In genomic region chr2:2932692-2933305, GRCh38 we compare ENCODE assay signal across 20 cellular contexts.
DNase-seq lines count a peak whose midpoint lies in the region; ATAC-seq, FAIRE-seq and TF ChIP-seq lines count a peak whose summit lies in the region.
"Had no signal": no experiment of that assay in that cellular context is flagged by ENCODE, and none has a peak within 500 bp of the region (broad histone marks: within the 10 kb centered on the region; RNA-seq: fewer than 3 reads in every experiment).

No MANE protein-coding gene starts in this region.

- no peaks in the 10 kb centered on the region for H3K4me1 Mint-ChIP-seq in activated CD8-positive, alpha-beta memory T cell treated with anti-CD3 and anti-CD28 coated beads, Interleukin-2, amount 10 ng/mL, durations not matched to agents 7 days and 5 days
- H3K4me1 Mint-ChIP-seq in endodermal cell: no peaks in the 10 kb centered on the region
- H3K4me1 Mint-ChIP-seq: B cell, H9 had no signal

- H3K4me3 ChIP-seq in endodermal cell (ENCODE audit: low read length) (no peak overlapping the region), neuronal stem cell (ENCODE audit: low read length in 2 of 2) (peak overlapping the region in 1 of 2 donors; percentile 17)
- H3K4me3 ChIP-seq: K562 had no signal

- H2BK5ac ChIP-seq in neuronal stem cell (ENCODE audit: low read length): no peak overlapping the region

- WGBS in endodermal cell (ENCODE audit: insufficient coverage in 1 of 2, insufficient read length in 1 of 2), 2 experiments: 85 to 99% methylated on average over 7 to 15 of the region's 16 CpGs
- no CpG with 5 or more reads among the region's 16 CpGs for WGBS in neuronal stem cell (ENCODE audit: extremely low coverage in 2 of 2, insufficient read length in 2 of 2, insufficient replicate concordance in 1 of 2), 2 donors

- H4K8ac ChIP-seq in neuronal stem cell (ENCODE audit: low read depth, low read length): no peak overlapping the region

- H3K18ac ChIP-seq in neuronal stem cell (ENCODE audit: low read length): peak overlapping the region; percentile 84

- TF ChIP-seq CTCF in endodermal cell (conservative IDR thresholded peaks at IDR 0.05): no peak

- peaks cover 3% of the 10 kb centered on the region for H3K79me1 ChIP-seq in neuronal stem cell (ENCODE audit: low read depth, low read length)

- H2BK15ac ChIP-seq in neuronal stem cell (ENCODE audit: low read length): no peak overlapping the region

- H2BK12ac ChIP-seq in neuronal stem cell (ENCODE audit: low read length): peak overlapping the region; percentile 59

- no peak overlapping the region for H3K4ac ChIP-seq in neuronal stem cell (ENCODE audit: low read length)

- H3K9me3 ChIP-seq in endodermal cell (ENCODE audit: control insufficient read depth, low read length) (no peaks in the 10 kb centered on the region), neuronal stem cell (replicated peaks in 1 of 2; ENCODE audit: control insufficient read depth in 2 of 2, insufficient read depth in 1 of 2, low read depth in 1 of 2, low read length in 2 of 2) (peaks cover 0 to 9% of the 10 kb centered on the region in 2 donors)

- peaks cover 10% of the 10 kb centered on the region for H3K9me3 Mint-ChIP-seq in activated CD8-positive, alpha-beta memory T cell treated with anti-CD3 and anti-CD28 coated beads, Interleukin-2, amount 10 ng/mL, durations not matched to agents 7 days and 5 days (ENCODE audit: low read depth)
- peaks cover 14% of the 10 kb centered on the region for H3K9me3 Mint-ChIP-seq in endodermal cell

- H3K4me2 ChIP-seq in neuronal stem cell (ENCODE audit: insufficient read depth, low read length, poor library complexity, severe bottlenecking): no peak overlapping the region

- no peak overlapping the region for H3K27ac Mint-ChIP-seq in activated CD8-positive, alpha-beta memory T cell treated with anti-CD3 and anti-CD28 coated beads, Interleukin-2, amount 10 ng/mL, durations not matched to agents 7 days and 5 days
- no peak overlapping the region for H3K27ac Mint-ChIP-seq in endodermal cell
- H3K27ac Mint-ChIP-seq: B cell; CD4-positive, alpha-beta T cell; H9 had no signal

- H3K27me3 ChIP-seq in endodermal cell (ENCODE audit: control insufficient read depth, insufficient read depth, low read length, poor library complexity, severe bottlenecking): no peaks in the 10 kb centered on the region
- peaks cover 0 to 4% (median 2%) of the 10 kb centered on the region in 3 experiments for H3K27me3 ChIP-seq in neuronal stem cell (ENCODE audit: control insufficient read depth in 3 of 3, insufficient read depth in 3 of 3, low read depth in 1 of 3, low read length in 3 of 3)

- H4K91ac ChIP-seq in neuronal stem cell (ENCODE audit: low read depth, low read length, poor library complexity): peak overlapping the region; percentile 83

- H3K4me3 Mint-ChIP-seq in activated CD8-positive, alpha-beta memory T cell treated with anti-CD3 and anti-CD28 coated beads, Interleukin-2, amount 10 ng/mL, durations not matched to agents 7 days and 5 days: no peak overlapping the region
- no peak overlapping the region for H3K4me3 Mint-ChIP-seq in endodermal cell
- H3K4me3 Mint-ChIP-seq: B cell; CD4-positive, alpha-beta T cell; H9 had no signal

- peak; percentile 14 for DNase-seq in activated CD8-positive, alpha-beta memory T cell treated with anti-CD3 and anti-CD28 coated beads, Interleukin-2, amount 10 ng/mL, durations not matched to agents 7 days and 5 days
- no peak for DNase-seq in activated CD8-positive, alpha-beta memory T cell treated with anti-CD3 and anti-CD28 coated beads, Interleukin-2, amount 50 U/mL, for 4 hours
- no peak for DNase-seq in HTR-8/SVneo (ENCODE audit: insufficient read length, low spot score)
- DNase-seq in endodermal cell: peak; percentile 13
- no peak for DNase-seq in neuronal stem cell (ENCODE audit: low spot score)
- no peak for DNase-seq in activated naive CD4-positive, alpha-beta T cell treated with Interleukin-2 at 50 U/mL for 16 hours
- no peak for DNase-seq in DMS153 treated with DMSO at 0.1 percent for 48 hours (lab: John Stamatoyannopoulos, UW; ENCODE audit: unreplicated experiment)
- DNase-seq: Caco-2; CD4-positive, alpha-beta T cell; DMS79; GDM1; H9; IMR-90 had no signal

- H3K36me3 ChIP-seq in endodermal cell (ENCODE audit: control insufficient read depth, insufficient read depth, low read length) (no peaks in the 10 kb centered on the region), neuronal stem cell (replicated peaks in 1 of 2; ENCODE audit: control insufficient read depth in 2 of 2, insufficient read depth in 2 of 2, low read length in 2 of 2) (no peaks in the 10 kb centered on the region)

- no peak overlapping the region for H3K23ac ChIP-seq in neuronal stem cell (ENCODE audit: low read depth, low read length, poor library complexity)

- H3K9ac ChIP-seq in endodermal cell (ENCODE audit: extremely low read depth, low read length, poor library complexity, severe bottlenecking): no peak overlapping the region
- peak overlapping the region; percentile 32 for H3K9ac ChIP-seq in neuronal stem cell (ENCODE audit: low read depth, low read length, poor library complexity)

- CTCF ChIA-PET in activated CD8-positive, alpha-beta memory T cell treated with anti-CD3 and anti-CD28 coated beads, Interleukin-2, amount 10 ng/mL, durations not matched to agents 7 days and 5 days (lab: Charles Lee): no interaction called here

- peak; percentile 77 for FAIRE-seq in HTR-8/SVneo (lab: Jason Lieb, UNC)
- FAIRE-seq: D721Med, GM12892, H1, K562 had no signal

- no peaks in the 10 kb centered on the region for H3K27me3 Mint-ChIP-seq in activated CD8-positive, alpha-beta memory T cell treated with anti-CD3 and anti-CD28 coated beads, Interleukin-2, amount 10 ng/mL, durations not matched to agents 7 days and 5 days
- H3K27me3 Mint-ChIP-seq in endodermal cell (ENCODE audit: insufficient read depth): peaks cover 2% of the 10 kb centered on the region

- no peaks in the 10 kb centered on the region for H3K36me3 Mint-ChIP-seq in activated CD8-positive, alpha-beta memory T cell treated with anti-CD3 and anti-CD28 coated beads, Interleukin-2, amount 10 ng/mL, durations not matched to agents 7 days and 5 days
- no peaks in the 10 kb centered on the region for H3K36me3 Mint-ChIP-seq in endodermal cell (ENCODE audit: low read depth)

- no peak for ATAC-seq in activated CD8-positive, alpha-beta memory T cell treated with anti-CD3 and anti-CD28 coated beads, Interleukin-2, amount 10 ng/mL, durations not matched to agents 7 days and 5 days
- no peak for ATAC-seq in HG03342 (IDR thresholded peaks at IDR 0.05; ENCODE audit: unreplicated experiment)
- ATAC-seq: K562 had no signal

- peak overlapping the region; percentile 78 for H2AK5ac ChIP-seq in neuronal stem cell (ENCODE audit: low read depth, low read length)

- H2BK120ac ChIP-seq in neuronal stem cell (ENCODE audit: low read depth, low read length): peak overlapping the region; percentile 93

- H2AFZ ChIP-seq in neuronal stem cell (ENCODE audit: low read length): no peak overlapping the region

- peak overlapping the region; percentile 14 for H3K14ac ChIP-seq in neuronal stem cell (ENCODE audit: low read length)

- H3K4me1 ChIP-seq in endodermal cell (ENCODE audit: control insufficient read depth, insufficient read depth, low read length) (no peaks in the 10 kb centered on the region), neuronal stem cell (ENCODE audit: control insufficient read depth in 2 of 2, insufficient read depth in 1 of 2, low read depth in 1 of 2, low read length in 2 of 2) (peaks cover 2 to 17% of the 10 kb centered on the region in 2 donors)
- H3K4me1 ChIP-seq: Caco-2 had no signal

- H3K27ac ChIP-seq in endodermal cell (ENCODE audit: low read depth, low read length): peak overlapping the region; percentile 47
- no peak overlapping the region for H3K27ac ChIP-seq in neuronal stem cell (replicated peaks; ENCODE audit: low read length)
- H3K27ac ChIP-seq: C4-2B had no signal

Comparison
In these comparisons a context has a peak if more than half of its experiments do, and no peak if none do; other contexts are left out.
1. DNase-seq: peak in activated CD8-positive, alpha-beta memory T cell treated with anti-CD3 and anti-CD28 coated beads, Interleukin-2, amount 10 ng/mL, durations not matched to agents 7 days and 5 days (single experiment) and endodermal cell (single experiment); none in activated CD8-positive, alpha-beta memory T cell treated with anti-CD3 and anti-CD28 coated beads, Interleukin-2, amount 50 U/mL, for 4 hours (single experiment), HTR-8/SVneo (single experiment), neuronal stem cell (single experiment), activated naive CD4-positive, alpha-beta T cell treated with Interleukin-2 at 50 U/mL for 16 hours (single experiment) and DMS153 treated with DMSO at 0.1 percent for 48 hours (single experiment).